In genomic region chr3:12838179-12838965, GRCh38 we compare ENCODE assay signal across 10 cellular contexts. TPM values are rescaled to one million over a fixed set of nuclear protein-coding genes. Genes with fewer than 3 reads are reported as not detected.
DNase-seq lines count a peak whose midpoint lies in the region; ATAC-seq, FAIRE-seq and TF ChIP-seq lines count a peak whose summit lies in the region.
"Had no signal": no experiment of that assay in that cellular context is flagged by ENCODE, and none has a peak within 500 bp of the region (broad histone marks: within the 10 kb centered on the region; RNA-seq: fewer than 3 reads in every experiment).

No MANE protein-coding gene starts in this region.

- no peak for TF ChIP-seq POLR2A in endothelial cell of umbilical vein (IDR thresholded peaks at IDR 0.05; ENCODE audit: low read depth, low read length)

- no peak for ATAC-seq in PC-3
- no peak for ATAC-seq in HG03039 (IDR thresholded peaks at IDR 0.05; ENCODE audit: unreplicated experiment)
- no peak for ATAC-seq in aorta (ENCODE audit: low FRiP score)
- ATAC-seq: upper lobe of right lung had no signal

- CTCF ChIA-PET in PC-3 (lab: Charles Lee) (no interaction called here), endothelial cell of umbilical vein (lab: Charles Lee) (interaction anchor here (0.9 kb wide), 1 partner anchor 17 kb away, joined by 3 read pairs; no protein-coding TSS in a partner anchor)

- intact Hi-C loops in PC-3 (cut with micrococcal nuclease) (no loop called here), endothelial cell of umbilical vein (cut with micrococcal nuclease) (no loop called here), aorta (cut with DNase I) (no loop called here)

- POLR2A ChIA-PET in PC-3 (lab: Charles Lee; ENCODE audit: unreplicated experiment) (interaction anchor here (0.6 kb wide), 1 partner anchor 15 kb away, joined by 5 read pairs; no protein-coding TSS in a partner anchor), endothelial cell of umbilical vein (lab: Charles Lee) (no interaction called here)

- H2AFZ ChIP-seq in PC-3 (ENCODE audit: low read length) (no peak overlapping the region), endothelial cell of umbilical vein (ENCODE audit: low read depth, low read length) (no peak overlapping the region)

- peaks cover 83% of the 10 kb centered on the region for H3K36me3 Mint-ChIP-seq in activated T-cell treated with anti-CD3 and anti-CD28 coated beads, Interleukin-2, amount 50 U/mL, for 24 hours (ENCODE audit: low read depth)

- no peaks in the 10 kb centered on the region for H3K27me3 ChIP-seq in PC-3 (ENCODE audit: low read length)
- H3K27me3 ChIP-seq in endothelial cell of umbilical vein (ENCODE audit: control insufficient read depth in 2 of 2, insufficient read depth in 2 of 2, low read length in 2 of 2): no peaks in the 10 kb centered on the region
- H3K27me3 ChIP-seq in skeletal muscle satellite cell (ENCODE audit: control insufficient read depth, insufficient read depth, low read length): no peaks in the 10 kb centered on the region
- no peaks in the 10 kb centered on the region for H3K27me3 ChIP-seq in aorta (ENCODE audit: control insufficient read depth in 1 of 2, insufficient read depth in 2 of 2, low read length in 1 of 2)
- H3K27me3 ChIP-seq: esophagus squamous epithelium, upper lobe of right lung had no signal

- TF ChIP-seq CTCF in PC-3 (conservative IDR thresholded peaks at IDR 0.05; ENCODE audit: low read depth, low read length): no peak
- TF ChIP-seq CTCF in endothelial cell of umbilical vein (IDR thresholded peaks at IDR 0.05; ENCODE audit: extremely low read depth in 1 of 2, insufficient read depth in 1 of 2, low read depth in 1 of 2, low read length in 2 of 2): no peak

- peaks cover 76% of the 10 kb centered on the region for H3K36me3 ChIP-seq in PC-3 (ENCODE audit: low read depth, low read length)
- H3K36me3 ChIP-seq in endothelial cell of umbilical vein (ENCODE audit: control insufficient read depth in 2 of 2, extremely low read depth in 1 of 2, insufficient read depth in 2 of 2, low read length in 2 of 2): peaks cover 39 to 42% of the 10 kb centered on the region in 2 experiments
- peaks cover 75% of the 10 kb centered on the region for H3K36me3 ChIP-seq in skeletal muscle satellite cell (ENCODE audit: insufficient read depth, low read length)
- peaks cover 0 to 11% of the 10 kb centered on the region in 2 donors for H3K36me3 ChIP-seq in aorta (ENCODE audit: control insufficient read depth in 1 of 2, insufficient read depth in 2 of 2, low read length in 1 of 2)

- 37 to 45% methylated on average over 13 of the region's 13 CpGs for WGBS in aorta, 2 donors

- H3K9me3 ChIP-seq in PC-3 (ENCODE audit: low read length) (no peaks in the 10 kb centered on the region), endothelial cell of umbilical vein (replicated peaks; ENCODE audit: control insufficient read depth, insufficient read depth, low read length) (no peaks in the 10 kb centered on the region), skeletal muscle satellite cell (replicated peaks; ENCODE audit: low read length) (no peaks in the 10 kb centered on the region), aorta (ENCODE audit: control insufficient read depth, low read length) (no peaks in the 10 kb centered on the region)
- H3K9me3 ChIP-seq: esophagus squamous epithelium, upper lobe of right lung had no signal

- peaks cover 53% of the 10 kb centered on the region for H3K4me1 Mint-ChIP-seq in activated T-cell treated with anti-CD3 and anti-CD28 coated beads, Interleukin-2, amount 50 U/mL, for 24 hours (ENCODE audit: low read depth)

- H3K9me1 ChIP-seq in endothelial cell of umbilical vein (replicated peaks; ENCODE audit: control insufficient read depth, extremely low read depth, insufficient read depth, low read length): no peaks in the 10 kb centered on the region

- FAIRE-seq in endothelial cell of umbilical vein (lab: Jason Lieb, UNC): no peak

- no peaks in the 10 kb centered on the region for H3K9me2 ChIP-seq in PC-3 (replicated peaks; ENCODE audit: low read length)

- H3K4me3 Mint-ChIP-seq in activated T-cell treated with anti-CD3 and anti-CD28 coated beads, Interleukin-2, amount 50 U/mL, for 24 hours: peak overlapping the region; percentile 96

- H3K9ac ChIP-seq in PC-3 (ENCODE audit: low read length): no peak overlapping the region
- no peak overlapping the region for H3K9ac ChIP-seq in endothelial cell of umbilical vein (replicated peaks; ENCODE audit: extremely low read depth, insufficient read depth, low read length)
- H3K9ac ChIP-seq in skeletal muscle satellite cell (ENCODE audit: low read depth, low read length): no peak overlapping the region

- no peak for DNase-seq in activated T-cell treated with anti-CD3 and anti-CD28 coated beads, Interleukin-2, amount 50 U/mL, for 24 hours
- DNase-seq in activated T-cell treated with anti-CD3 and anti-CD28 coated beads, Interleukin-2, amount 50 U/mL, for 48 hours: no peak
- no peak for DNase-seq in PC-3
- DNase-seq in endothelial cell of umbilical vein (ENCODE audit: low read depth, low spot score): no peak
- DNase-seq in aorta: no peak
- no peak for DNase-seq in SHP77 treated with DMSO at 0.1 percent for 48 hours (lab: John Stamatoyannopoulos, UW)
- DNase-seq: esophagus squamous epithelium, upper lobe of right lung had no signal

- H3K4me1 ChIP-seq in PC-3 (ENCODE audit: insufficient read depth, low read length): peaks cover 30% of the 10 kb centered on the region
- peaks cover 26% of the 10 kb centered on the region for H3K4me1 ChIP-seq in endothelial cell of umbilical vein (ENCODE audit: control insufficient read depth, extremely low read depth, insufficient read depth, low read length)
- H3K4me1 ChIP-seq in skeletal muscle satellite cell (ENCODE audit: control insufficient read depth, insufficient read depth, low read length): peaks cover 33% of the 10 kb centered on the region
- no peaks in the 10 kb centered on the region for H3K4me1 ChIP-seq in aorta (ENCODE audit: control insufficient read depth in 1 of 2, insufficient read depth in 2 of 2, low read length in 2 of 2)

- H3K4me2 ChIP-seq in PC-3 (ENCODE audit: low read length): peak overlapping the region; percentile 94
- peak overlapping the region; percentile 80 for H3K4me2 ChIP-seq in endothelial cell of umbilical vein (ENCODE audit: insufficient read depth, low read length)
- peak overlapping the region; percentile 96 for H3K4me2 ChIP-seq in skeletal muscle satellite cell (ENCODE audit: low read length)

- peaks cover 63% of the 10 kb centered on the region for H4K20me1 ChIP-seq in PC-3 (ENCODE audit: low read length)
- peaks cover 9% of the 10 kb centered on the region for H4K20me1 ChIP-seq in endothelial cell of umbilical vein (replicated peaks; ENCODE audit: control insufficient read depth, extremely low read depth, insufficient read depth, low read length)

- dilution Hi-C loops in endothelial cell of umbilical vein (cut with MboI; ENCODE audit: extremely low pct_ligation_motif_present, low sequenced_read_pairs): no loop called here

- peak overlapping the region; percentile 100 for H3K27ac Mint-ChIP-seq in activated T-cell treated with anti-CD3 and anti-CD28 coated beads, Interleukin-2, amount 50 U/mL, for 24 hours

- H3K9me3 Mint-ChIP-seq in activated T-cell treated with anti-CD3 and anti-CD28 coated beads, Interleukin-2, amount 50 U/mL, for 24 hours: no peaks in the 10 kb centered on the region

- H3K4me3 ChIP-seq in PC-3 (ENCODE audit: low read length) (peak overlapping the region; percentile 99), endothelial cell of umbilical vein (replicated peaks in 1 of 3; ENCODE audit: insufficient read depth in 1 of 3, low read depth in 1 of 3, low read length in 3 of 3) (peak overlapping the region in 1 of 3 experiments; percentile 98), skeletal muscle satellite cell (ENCODE audit: low read length) (peak overlapping the region; percentile 22), aorta (ENCODE audit: low read length in 2 of 2) (no peak overlapping the region)
- H3K4me3 ChIP-seq: upper lobe of right lung had no signal

- H3K79me2 ChIP-seq in PC-3 (ENCODE audit: low read length) (peaks cover 62% of the 10 kb centered on the region), endothelial cell of umbilical vein (ENCODE audit: control insufficient read depth, insufficient read depth, low read length) (peaks cover 59% of the 10 kb centered on the region)

- H3F3A ChIP-seq in PC-3 (ENCODE audit: low read length, unreplicated experiment): peaks cover 13% of the 10 kb centered on the region

- H3K27ac ChIP-seq in PC-3 (ENCODE audit: low read length) (no peak overlapping the region), endothelial cell of umbilical vein (ENCODE audit: insufficient read depth, low read depth, low read length) (no peak overlapping the region), aorta (ENCODE audit: low read depth in 1 of 2, low read length in 2 of 2) (no peak overlapping the region)
- H3K27ac ChIP-seq: upper lobe of right lung had no signal

- BruUV-seq in PC-3 (replicated peaks; lab: Mats Ljungman, UMichigan) (no TSS peak), endothelial cell of umbilical vein (replicated peaks; lab: Mats Ljungman, UMichigan) (no TSS peak)

- H3K27me3 Mint-ChIP-seq in activated T-cell treated with anti-CD3 and anti-CD28 coated beads, Interleukin-2, amount 50 U/mL, for 24 hours: no peaks in the 10 kb centered on the region

RNA-seq across cellular contexts. Expression of gene RPL32, which starts 3.0 kb away (rescaled TPM):
- total RNA-seq in PC-3 (2014; rRNA removed) (2,037 and 2,663 TPM in 2 replicates), endothelial cell of umbilical vein (1,569 and 1,588 TPM in 2 replicates), aorta (1,000 to 10,000 TPM; 1,255 to 1,309 TPM)
- polyA plus RNA-seq in endothelial cell of umbilical vein (1,075 and 1,147 TPM in 2 replicates), aorta (1,000 to 10,000 TPM; 2,819 to 3,270 TPM)
- 2,635 and 2,809 TPM in 2 replicates for polyA plus RNA-seq in endothelial cell of umbilical vein (2011; cell fraction: cytosol; rRNA removed)
- 625 and 809 TPM in 2 replicates for polyA plus RNA-seq in endothelial cell of umbilical vein (2011; cell fraction: nucleus; rRNA removed)
- polyA plus RNA-seq in endothelial cell of umbilical vein (2012): 2,664 and 2,727 TPM in 2 replicates
- 900 and 946 TPM in 2 replicates for polyA minus RNA-seq in endothelial cell of umbilical vein
- polyA minus RNA-seq in endothelial cell of umbilical vein (2011; cell fraction: cytosol; rRNA and poly(A)+ RNA removed): 1,391 TPM
- polyA minus RNA-seq in endothelial cell of umbilical vein (2011; cell fraction: nucleus; rRNA and poly(A)+ RNA removed): 141 and 162 TPM in 2 replicates
- 393 and 800 TPM in 2 replicates for total RNA-seq in skeletal muscle satellite cell (2012; rRNA removed)

RNA-seq across cellular contexts. Expression of gene CAND2, which starts 41.9 kb away (rescaled TPM):
- total RNA-seq in PC-3 (2014; rRNA removed) (2.4 and 4.8 TPM in 2 replicates), endothelial cell of umbilical vein (11.0 and 12.4 TPM in 2 replicates), aorta (10 to 100 TPM; 23.5 to 24.4 TPM)
- polyA plus RNA-seq in endothelial cell of umbilical vein (7.1 and 8.6 TPM in 2 replicates), aorta (1 to 10 TPM; 2.6 to 5.5 TPM)
- 5.2 and 6.7 TPM in 2 replicates for polyA plus RNA-seq in endothelial cell of umbilical vein (2011; cell fraction: cytosol; rRNA removed)
- 10.1 and 14.5 TPM in 2 replicates for polyA plus RNA-seq in endothelial cell of umbilical vein (2011; cell fraction: nucleus; rRNA removed)
- polyA plus RNA-seq in endothelial cell of umbilical vein (2012): 1.7 and 2.8 TPM in 2 replicates
- 14.8 and 16.5 TPM in 2 replicates for polyA minus RNA-seq in endothelial cell of umbilical vein
- polyA minus RNA-seq in endothelial cell of umbilical vein (2011; cell fraction: cytosol; rRNA and poly(A)+ RNA removed): not detected
- polyA minus RNA-seq in endothelial cell of umbilical vein (2011; cell fraction: nucleus; rRNA and poly(A)+ RNA removed): 7.8 and 9.7 TPM in 2 replicates
- 0.25 and 1.3 TPM in 2 replicates for total RNA-seq in skeletal muscle satellite cell (2012; rRNA removed)

Comparison
In these comparisons a context has a peak if more than half of its experiments do, and no peak if none do; other contexts are left out.
1. H3K4me3 ChIP-seq: peak in PC-3 (single experiment) and skeletal muscle satellite cell (single experiment); none in aorta (0 of 2).
2. Peak in every context shown above with its lines, with median percentiles within 50 percentile points of each other: H3K4me2 ChIP-seq.